9 cellular contexts compared by ENCODE assay signal in the genomic region with DNA sequence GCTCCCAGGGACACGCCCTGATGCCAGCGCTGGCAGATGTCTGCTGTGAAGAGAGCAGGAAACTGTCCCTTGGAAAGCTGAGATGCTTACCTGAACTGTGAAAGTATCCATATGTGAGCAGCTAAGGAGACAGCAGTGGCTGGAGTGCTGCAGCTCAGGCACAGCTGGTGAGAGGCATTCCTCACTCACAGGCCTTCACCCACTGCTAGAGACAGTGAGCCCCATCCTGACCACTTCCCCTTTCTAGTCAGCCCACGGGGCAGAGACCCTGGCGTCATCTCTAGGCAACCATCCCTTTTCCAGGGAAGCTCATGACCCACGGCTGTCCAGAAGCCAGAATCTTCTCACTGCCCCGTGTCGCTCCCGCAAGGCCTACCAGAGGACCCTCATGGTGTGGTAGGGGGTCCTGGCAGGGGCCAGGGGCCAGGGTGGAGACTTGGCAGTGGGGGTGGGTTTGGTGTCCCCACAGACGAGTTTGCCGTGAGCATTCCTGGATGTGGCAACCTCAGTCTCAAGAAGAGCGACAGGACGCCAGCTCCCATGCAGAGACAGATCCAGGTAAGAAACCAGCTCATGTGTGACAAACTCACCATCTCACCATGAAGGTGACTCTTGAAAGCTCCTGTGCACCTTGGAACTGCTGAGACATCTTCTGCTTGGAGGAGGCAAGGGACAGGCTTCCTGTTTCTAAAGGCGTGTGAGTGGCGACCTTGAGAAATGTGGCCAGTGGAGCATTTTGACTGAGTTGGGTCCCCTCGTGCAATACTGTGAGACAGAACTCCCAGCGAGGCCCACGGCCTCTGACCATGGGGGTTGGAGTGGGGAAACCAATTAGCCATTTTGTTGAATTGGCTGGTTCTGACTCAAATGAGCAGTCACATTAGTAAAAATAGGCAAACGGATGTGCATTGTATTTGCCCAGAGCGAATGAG. TPM values are rescaled to one million over a fixed set of nuclear protein-coding genes. Genes with fewer than 3 reads are reported as not detected.
A peak's percentile ranks its signal among the peaks of the same experiment; 100 is the strongest.
DNase-seq lines count a peak whose midpoint lies in the region; ATAC-seq, FAIRE-seq and TF ChIP-seq lines count a peak whose summit lies in the region.
"Had no signal": no experiment of that assay in that cellular context is flagged by ENCODE, and none has a peak within 500 bp of the region (broad histone marks: within the 10 kb centered on the region; RNA-seq: fewer than 3 reads in every experiment).

SCIMP (minus strand) TSS at position 216 of the 932 bp plus-strand sequence; CDS start at position 111, 105 bp downstream.

- peak within 1 kb of the TSS in 5 of 10 experiments; percentile 35 to 59 (median 47); a peak in 10 of 20 replicates for H3K4me3 ChIP-seq in BLaER1 treated with 17β-estradiol and CSF1 and Interleukin-3, amounts not matched to agents 10 nM and 100 nM
- H3K4me3 ChIP-seq in heart left ventricle = peak within 1 kb of the TSS in 4 of 12 donors; percentile 2 to 56 (median 18)

- WGBS in heart left ventricle, 4 donors = 86 to 91% (median 89%) methylated on average over 12 to 19 of the region's 19 CpGs

- H3K4me1 ChIP-seq in BLaER1 treated with 17β-estradiol and CSF1 and Interleukin-3, amounts not matched to agents 10 nM and 100 nM = peaks cover 33 to 83% (median 60%) of the 10 kb centered on the region in 10 experiments
- H3K4me1 ChIP-seq in heart left ventricle = peaks cover 0 to 45% (median 0%) of the 10 kb centered on the region in 12 donors

- TF ChIP-seq CTCF in heart left ventricle (IDR thresholded peaks at IDR 0.05) = no peak

- peak; percentile 47 for ATAC-seq in HG03565 (IDR thresholded peaks at IDR 0.05; ENCODE audit: unreplicated experiment)
- peak; percentile 42 to 78 (median 64) for ATAC-seq in heart left ventricle
- ATAC-seq in GM21528 (IDR thresholded peaks at IDR 0.05; ENCODE audit: low FRiP score, unreplicated experiment) = no peak
- ATAC-seq in HG02852 (IDR thresholded peaks at IDR 0.05; ENCODE audit: unreplicated experiment) = no peak

- DNase-seq in GM19239 (ENCODE audit: insufficient read length, low spot score) (no peak), heart left ventricle (peak in 4 of 5 donors; percentile 32 to 51 (median 44)), middle frontal gyrus (ENCODE audit: extremely low spot score, low spot score) (no peak), HCEC 1CT (no peak)
- DNase-seq: activated CD4-positive, alpha-beta memory T cell treated with anti-CD3 and anti-CD28 coated beads, Interleukin-2, amount 10 ng/mL, durations not matched to agents 7 days and 5 days had no signal

- no peaks in the 10 kb centered on the region for H3K27me3 ChIP-seq in BLaER1 treated with 17β-estradiol and CSF1 and Interleukin-3, amounts not matched to agents 10 nM and 100 nM
- no peaks in the 10 kb centered on the region for H3K27me3 ChIP-seq in heart left ventricle

- peak; percentile 98 for FAIRE-seq in GM19239 (lab: Jason Lieb, UNC)

- no peaks in the 10 kb centered on the region; a peak in 1 of 22 replicates for H4K20me1 ChIP-seq in BLaER1 treated with 17β-estradiol and CSF1 and Interleukin-3, amounts not matched to agents 10 nM and 100 nM

- H3K9ac ChIP-seq in BLaER1 treated with 17β-estradiol and CSF1 and Interleukin-3, amounts not matched to agents 10 nM and 100 nM = peak within 1 kb of the TSS in 7 of 11 experiments; percentile 6 to 62 (median 47); a peak in 10 of 22 replicates

- no peak for TF ChIP-seq POLR2A in heart left ventricle (IDR thresholded peaks at IDR 0.05)

- peaks cover 0 to 9% (median 0%) of the 10 kb centered on the region in 11 experiments; a peak in 3 of 22 replicates for H3K9me3 ChIP-seq in BLaER1 treated with 17β-estradiol and CSF1 and Interleukin-3, amounts not matched to agents 10 nM and 100 nM (replicated peaks in 1 of 11)
- no peaks in the 10 kb centered on the region for H3K9me3 ChIP-seq in heart left ventricle

- peak within 1 kb of the TSS; percentile 30 to 93 (median 69); a peak in 21 of 22 replicates for H3K4me2 ChIP-seq in BLaER1 treated with 17β-estradiol and CSF1 and Interleukin-3, amounts not matched to agents 10 nM and 100 nM

- intact Hi-C loops in heart left ventricle (cut with DNase I) = loop anchor here in 1 of 10 donors (5.0 kb wide), 1 partner anchor 38 kb away; no protein-coding TSS in a partner anchor

- no peaks in the 10 kb centered on the region; a peak in 1 of 22 replicates for H3K36me3 ChIP-seq in BLaER1 treated with 17β-estradiol and CSF1 and Interleukin-3, amounts not matched to agents 10 nM and 100 nM
- peaks cover 0 to 10% (median 0%) of the 10 kb centered on the region in 9 donors for H3K36me3 ChIP-seq in heart left ventricle

- H3K27ac ChIP-seq in BLaER1 treated with 17β-estradiol and CSF1 and Interleukin-3, amounts not matched to agents 10 nM and 100 nM = peak within 1 kb of the TSS in 8 of 11 experiments; percentile 28 to 82 (median 57); a peak in 14 of 22 replicates
- peak within 1 kb of the TSS in 3 of 12 donors; percentile 12 to 88 (median 34) for H3K27ac ChIP-seq in heart left ventricle

RNA-seq across cellular contexts. Expression of gene SCIMP, which starts in this region (rescaled TPM):
- total RNA-seq in heart left ventricle = 10 to 100 TPM in 1 of 9 donors, 1 to 10 TPM in 2, under 1 TPM in 6; 0.25 to 17.2 (median 0.72) TPM
- under 1 TPM; 0.11 to 0.98 TPM for polyA plus RNA-seq in heart left ventricle
- total RNA-seq: activated CD4-positive, alpha-beta memory T cell treated with anti-CD3 and anti-CD28 coated beads, Interleukin-2, amount 10 ng/mL, durations not matched to agents 7 days and 5 days had no signal

Comparison
In these comparisons a context has a peak if more than half of its experiments do, and no peak if none do; other contexts are left out.
1. DNase-seq: peak in heart left ventricle (4 of 5); none in GM19239 (single experiment), middle frontal gyrus (single experiment) and HCEC 1CT (single experiment).
2. ATAC-seq: peak in HG03565 (single experiment) and heart left ventricle (4 of 4); none in GM21528 (single experiment) and HG02852 (single experiment).